Comparison of ENCODE assay signal across 1 cellular context in genomic region chr16:11978080-11978479, GRCh38.
TF ChIP-seq lines count a peak whose summit lies in the region.

No MANE protein-coding gene starts in this region.

TF ChIP-seq in IMR-90, 13 proteins besides CTCF, POLR2A, EP300 and RAD21:
- TF ChIP-seq MAFK (IDR thresholded peaks at IDR 0.05; ENCODE audit: low read depth, low read length) (no peak), RFX5 (IDR thresholded peaks at IDR 0.05; ENCODE audit: low read depth, low read length) (no peak), BHLHE40 (IDR thresholded peaks at IDR 0.05; ENCODE audit: low read depth, low read length) (no peak), MAZ (IDR thresholded peaks at IDR 0.05; ENCODE audit: borderline replicate concordance, low read depth, low read length) (no peak), SMC3 (IDR thresholded peaks at IDR 0.05; ENCODE audit: low read depth, low read length) (no peak), NFE2L2 (IDR thresholded peaks at IDR 0.05; ENCODE audit: low read depth, low read length) (no peak), RCOR1 (IDR thresholded peaks at IDR 0.05; ENCODE audit: insufficient replicate concordance, low read length) (no peak), ELK1 (IDR thresholded peaks at IDR 0.05; ENCODE audit: borderline replicate concordance, low read depth, low read length) (no peak), CHD1 (IDR thresholded peaks at IDR 0.05; ENCODE audit: low read depth, low read length) (no peak)
